Comparison of ENCODE assay signal across 15 cellular contexts in genomic region chr1:33351281-33351660, GRCh38. TPM values are rescaled to one million over a fixed set of nuclear protein-coding genes. Genes with fewer than 3 reads are reported as not detected.
A peak's percentile ranks its signal among the peaks of the same experiment; 100 is the strongest.
DNase-seq lines count a peak whose midpoint lies in the region; ATAC-seq and TF ChIP-seq lines count a peak whose summit lies in the region.
"Had no signal": no experiment of that assay in that cellular context is flagged by ENCODE, and none has a peak within 500 bp of the region (broad histone marks: within the 10 kb centered on the region; RNA-seq: fewer than 3 reads in every experiment).

No MANE protein-coding gene starts in this region.

- H3K9me2 ChIP-seq in Karpas-422 (replicated peaks; ENCODE audit: insufficient read depth, low read length): no peaks in the 10 kb centered on the region

- peaks cover 37% of the 10 kb centered on the region for H3K4me1 ChIP-seq in Karpas-422 (ENCODE audit: low read length)

- H3K9me3 Mint-ChIP-seq in activated CD4-positive, alpha-beta T cell treated with anti-CD3 and anti-CD28 coated beads, Interleukin-2, amount 10 ng/mL, durations not matched to agents 24 days and 14 days: no peaks in the 10 kb centered on the region
- no peaks in the 10 kb centered on the region for H3K9me3 Mint-ChIP-seq in activated naive CD8-positive, alpha-beta T cell treated with anti-CD3 and anti-CD28 coated beads for 36 hours
- H3K9me3 Mint-ChIP-seq in neural crest cell: no peaks in the 10 kb centered on the region
- H3K9me3 Mint-ChIP-seq: stimulated activated naive B cell treated with anti-CD40 and anti-IgM and Interleukin-4, amounts not matched to agents 10 μg/mL and 1 μg/mL and 100 μg/mL, for 72 hours had no signal

- no peaks in the 10 kb centered on the region for H3K9me3 ChIP-seq in Karpas-422 (ENCODE audit: low read length)
- H3K9me3 ChIP-seq: left lung, sigmoid colon, SJSA1, uterus had no signal

- peaks cover 36% of the 10 kb centered on the region for H3K4me1 Mint-ChIP-seq in activated CD4-positive, alpha-beta T cell treated with anti-CD3 and anti-CD28 coated beads, Interleukin-2, amount 10 ng/mL, durations not matched to agents 24 days and 14 days
- peaks cover 31% of the 10 kb centered on the region for H3K4me1 Mint-ChIP-seq in activated naive CD8-positive, alpha-beta T cell treated with anti-CD3 and anti-CD28 coated beads for 36 hours
- H3K4me1 Mint-ChIP-seq in neural crest cell: peaks cover 67% of the 10 kb centered on the region

- no peak for DNase-seq in activated CD4-positive, alpha-beta T cell treated with anti-CD3 and anti-CD28 coated beads, Interleukin-2, amount 10 ng/mL, durations not matched to agents 24 days and 14 days
- DNase-seq in activated CD4-positive, alpha-beta T cell treated with anti-CD3 and anti-CD28 coated beads for 48 hours: no peak
- no peak for DNase-seq in Karpas-422
- DNase-seq in activated naive CD8-positive, alpha-beta T cell treated with anti-CD3 and anti-CD28 coated beads for 36 hours: no peak
- no peak for DNase-seq in neural crest cell (ENCODE audit: low read depth, low spot score)
- DNase-seq in NCI-H345 (lab: John Stamatoyannopoulos, UW): no peak
- DNase-seq: activated CD8-positive, alpha-beta memory T cell treated with anti-CD3 and anti-CD28 coated beads, Interleukin-2, amount 50 U/mL, for 48 hours; dorsolateral prefrontal cortex; sigmoid colon; stimulated activated naive B cell treated with anti-CD40 and anti-IgM and Interleukin-4, amounts not matched to agents 10 μg/mL and 1 μg/mL and 100 μg/mL, for 72 hours; uterus had no signal

- no peak overlapping the region for H2AFZ ChIP-seq in Karpas-422 (ENCODE audit: low read length)

- intact Hi-C loops in activated CD4-positive, alpha-beta T cell treated with anti-CD3 and anti-CD28 coated beads, Interleukin-2, amount 10 ng/mL, durations not matched to agents 24 days and 14 days (cut with micrococcal nuclease): loop anchor here (5.0 kb wide), 1 partner anchor 169 kb away; the partner anchor contains the start of gene TRIM62

- peaks cover 2% of the 10 kb centered on the region for H3K27me3 Mint-ChIP-seq in activated CD4-positive, alpha-beta T cell treated with anti-CD3 and anti-CD28 coated beads, Interleukin-2, amount 10 ng/mL, durations not matched to agents 24 days and 14 days
- H3K27me3 Mint-ChIP-seq in activated naive CD8-positive, alpha-beta T cell treated with anti-CD3 and anti-CD28 coated beads for 36 hours: no peaks in the 10 kb centered on the region
- H3K27me3 Mint-ChIP-seq in neural crest cell (ENCODE audit: low read depth): no peaks in the 10 kb centered on the region
- H3K27me3 Mint-ChIP-seq: stimulated activated naive B cell treated with anti-CD40 and anti-IgM and Interleukin-4, amounts not matched to agents 10 μg/mL and 1 μg/mL and 100 μg/mL, for 72 hours had no signal

- peak overlapping the region; percentile 45 for H3K4me3 Mint-ChIP-seq in activated CD4-positive, alpha-beta T cell treated with anti-CD3 and anti-CD28 coated beads, Interleukin-2, amount 10 ng/mL, durations not matched to agents 24 days and 14 days
- peak overlapping the region; percentile 40 for H3K4me3 Mint-ChIP-seq in activated naive CD8-positive, alpha-beta T cell treated with anti-CD3 and anti-CD28 coated beads for 36 hours
- peak overlapping the region; percentile 75 for H3K4me3 Mint-ChIP-seq in neural crest cell

- H3K4me2 ChIP-seq in Karpas-422 (ENCODE audit: low read depth, low read length, poor library complexity, severe bottlenecking): peak overlapping the region; percentile 98

- no peak overlapping the region for H3K27ac ChIP-seq in Karpas-422 (ENCODE audit: low read length)
- H3K27ac ChIP-seq: SJSA1 had no signal

- no peak for TF ChIP-seq CTCF in neural crest cell (conservative IDR thresholded peaks at IDR 0.05)

- ATAC-seq in GM21367 (IDR thresholded peaks at IDR 0.05; ENCODE audit: unreplicated experiment) (no peak), HG03354 (IDR thresholded peaks at IDR 0.05; ENCODE audit: poor library complexity, severe bottlenecking, unreplicated experiment) (no peak)
- ATAC-seq: left lung; stimulated activated naive B cell treated with anti-CD40 and anti-IgM and Interleukin-4, amounts not matched to agents 10 μg/mL and 1 μg/mL and 100 μg/mL, for 72 hours had no signal

- no peak overlapping the region for H3K27ac Mint-ChIP-seq in activated CD4-positive, alpha-beta T cell treated with anti-CD3 and anti-CD28 coated beads, Interleukin-2, amount 10 ng/mL, durations not matched to agents 24 days and 14 days
- no peak overlapping the region for H3K27ac Mint-ChIP-seq in activated naive CD8-positive, alpha-beta T cell treated with anti-CD3 and anti-CD28 coated beads for 36 hours
- no peak overlapping the region for H3K27ac Mint-ChIP-seq in neural crest cell (ENCODE audit: unreplicated experiment)

- H3K27me3 ChIP-seq in Karpas-422 (ENCODE audit: low read length): no peaks in the 10 kb centered on the region
- H3K27me3 ChIP-seq: dorsolateral prefrontal cortex, left lung, sigmoid colon, SJSA1, uterus had no signal

- H3K36me3 ChIP-seq in Karpas-422 (ENCODE audit: insufficient read depth, low read length): no peaks in the 10 kb centered on the region
- H3K36me3 ChIP-seq: uterus had no signal

- H3K4me3 ChIP-seq in Karpas-422 (ENCODE audit: low read length): 0 out of 2 replicates have a peak overlapping the region, but pooled peaks have one; percentile 86

- H3K36me3 Mint-ChIP-seq in activated CD4-positive, alpha-beta T cell treated with anti-CD3 and anti-CD28 coated beads, Interleukin-2, amount 10 ng/mL, durations not matched to agents 24 days and 14 days (ENCODE audit: low read depth): peaks cover 17% of the 10 kb centered on the region
- H3K36me3 Mint-ChIP-seq in activated naive CD8-positive, alpha-beta T cell treated with anti-CD3 and anti-CD28 coated beads for 36 hours: peaks cover 23% of the 10 kb centered on the region
- peaks cover 10% of the 10 kb centered on the region for H3K36me3 Mint-ChIP-seq in neural crest cell (ENCODE audit: low read depth)

- no peak overlapping the region for H3K9ac ChIP-seq in Karpas-422 (ENCODE audit: low read length)

- peaks cover 33% of the 10 kb centered on the region for H3K79me2 ChIP-seq in Karpas-422 (ENCODE audit: low read length)

- peaks cover 7% of the 10 kb centered on the region; the same call in 1 of the 2 replicates for H4K20me1 ChIP-seq in Karpas-422 (ENCODE audit: insufficient read depth, low read depth, low read length)

RNA-seq across cellular contexts. Expression of gene A3GALT2, which starts 30.4 kb away (rescaled TPM):
- not detected in 2 replicates for total RNA-seq in activated CD4-positive, alpha-beta T cell treated with anti-CD3 and anti-CD28 coated beads, Interleukin-2, amount 10 ng/mL, durations not matched to agents 24 days and 14 days
- total RNA-seq in Karpas-422 (2014; rRNA removed; shearing (Covaris generic); ENCODE audit: low replicate concordance): 0.47 TPM in 1 of 2 replicates, not detected in the other
- not detected for total RNA-seq in activated naive CD8-positive, alpha-beta T cell treated with anti-CD3 and anti-CD28 coated beads for 36 hours
- not detected in 2 replicates for total RNA-seq in neural crest cell
- total RNA-seq: left lung, sigmoid colon, SJSA1 had no signal
